In genomic region chr19:17879466-17879865, GRCh38 we compare ENCODE assay signal across 36 cellular contexts. TPM values are rescaled to one million over a fixed set of nuclear protein-coding genes. Genes with fewer than 3 reads are reported as not detected.
"Had no signal": no experiment of that assay in that cellular context is flagged by ENCODE, and none has a peak within 500 bp of the region (broad histone marks: within the 10 kb centered on the region; RNA-seq: fewer than 3 reads in every experiment).

No MANE protein-coding gene starts in this region.

- H3K9me3 ChIP-seq: adrenal gland, body of pancreas, esophagus squamous epithelium, gastroesophageal sphincter had no signal

- H3K4me1 ChIP-seq: adrenal gland, body of pancreas, esophagus squamous epithelium had no signal

- H3K27me3 ChIP-seq: adrenal gland, body of pancreas had no signal

- H3K27ac ChIP-seq: adrenal gland, body of pancreas, esophagus squamous epithelium, gastroesophageal sphincter, WERI-Rb-1 had no signal

- H3K4me3 ChIP-seq: adrenal gland, body of pancreas, esophagus squamous epithelium, gastroesophageal sphincter had no signal

- FAIRE-seq: colon had no signal

- ATAC-seq: activated CD4-positive, alpha-beta T cell treated with anti-CD3 and anti-CD28 coated beads for 36 hours; activated CD8-positive, alpha-beta memory T cell treated with anti-CD3 and anti-CD28 coated beads, Interleukin-2, amount 10 ng/mL, durations not matched to agents 7 days and 5 days; activated CD8-positive, alpha-beta T cell treated with anti-CD3 and anti-CD28 coated beads, Interleukin-2, amount 10 ng/mL, durations not matched to agents 7 days and 5 days; activated naive CD8-positive, alpha-beta T cell treated with anti-CD3 and anti-CD28 coated beads, Interleukin-2, amount 50 U/mL, for 24 hours; body of pancreas; effector memory CD8-positive, alpha-beta T cell; gastroesophageal sphincter; T-helper 17 cell had no signal

- H3K36me3 ChIP-seq: adrenal gland, esophagus squamous epithelium, gastroesophageal sphincter, WERI-Rb-1 had no signal

- DNase-seq: activated CD4-positive, alpha-beta memory T cell treated with anti-CD3 and anti-CD28 coated beads for 36 hours; activated CD4-positive, alpha-beta T cell treated with anti-CD3 and anti-CD28 coated beads for 36 hours; activated CD4-positive, alpha-beta T cell treated with anti-CD3 and anti-CD28 coated beads, Interleukin-2, amount 10 ng/mL, durations not matched to agents 24 days and 14 days; activated CD4-positive, CD25-positive, alpha-beta regulatory T cell; activated CD4-positive, CD25-positive, alpha-beta regulatory T cell treated with anti-CD3 and anti-CD28 coated beads, Interleukin-2, amount 50 U/mL, for 72 hours; activated CD8-positive, alpha-beta memory T cell treated with anti-CD3 and anti-CD28 coated beads, Interleukin-2, amount 10 ng/mL, durations not matched to agents 7 days and 5 days; activated CD8-positive, alpha-beta memory T cell treated with anti-CD3 and anti-CD28 coated beads, Interleukin-2, amount 50 U/mL, for 4 hours; activated CD8-positive, alpha-beta T cell treated with anti-CD3 and anti-CD28 coated beads, Interleukin-2, amount 10 ng/mL, durations not matched to agents 7 days and 5 days; activated effector memory CD4-positive, alpha-beta T cell treated with anti-CD3 and anti-CD28 coated beads, Interleukin-2, amount 50 U/mL, for 16 hours; activated naive CD4-positive, alpha-beta T cell treated with anti-CD3 and anti-CD28 coated beads for 36 hours; activated naive CD8-positive, alpha-beta T cell treated with anti-CD3 and anti-CD28 coated beads for 36 hours; activated naive CD8-positive, alpha-beta T cell treated with anti-CD3 and anti-CD28 coated beads, Interleukin-2, amount 50 U/mL, for 24 hours; activated T-cell treated with anti-CD3 and anti-CD28 coated beads, Interleukin-2, amount 50 U/mL, for 1 hour; activated T-cell treated with anti-CD3 and anti-CD28 coated beads, Interleukin-2, amount 50 U/mL, for 48 hours; adrenal gland; amygdala; aorta; body of pancreas; caudate nucleus; cortex of kidney; dermis blood vessel endothelial cell; effector CD4-positive, alpha-beta T cell; effector memory CD8-positive, alpha-beta T cell; erythroblast; esophagus squamous epithelium; foreskin melanocyte; T-helper 1 cell; T-helper 17 cell; T1000; WERI-Rb-1 had no signal

RNA-seq across cellular contexts. Expression of gene SLC5A5, which starts 7.7 kb away (rescaled TPM):
- total RNA-seq: adrenal gland, aorta, body of pancreas, chondrocyte, dermis blood vessel endothelial cell, fibroblast of lung, fibroblast of villous mesenchyme, glomerular endothelial cell had no signal
- polyA plus RNA-seq: fibroblast of lung had no signal

RNA-seq across cellular contexts. Expression of gene INSL3, which starts 58.1 kb away (rescaled TPM):
- total RNA-seq: aorta, body of pancreas, chondrocyte, dermis blood vessel endothelial cell, esophagus squamous epithelium, fibroblast of lung, fibroblast of villous mesenchyme, gastroesophageal sphincter, glomerular endothelial cell had no signal
- polyA plus RNA-seq: aorta, fibroblast of lung had no signal
